ENCODE assay signal across 1 cellular context in the genomic region with DNA sequence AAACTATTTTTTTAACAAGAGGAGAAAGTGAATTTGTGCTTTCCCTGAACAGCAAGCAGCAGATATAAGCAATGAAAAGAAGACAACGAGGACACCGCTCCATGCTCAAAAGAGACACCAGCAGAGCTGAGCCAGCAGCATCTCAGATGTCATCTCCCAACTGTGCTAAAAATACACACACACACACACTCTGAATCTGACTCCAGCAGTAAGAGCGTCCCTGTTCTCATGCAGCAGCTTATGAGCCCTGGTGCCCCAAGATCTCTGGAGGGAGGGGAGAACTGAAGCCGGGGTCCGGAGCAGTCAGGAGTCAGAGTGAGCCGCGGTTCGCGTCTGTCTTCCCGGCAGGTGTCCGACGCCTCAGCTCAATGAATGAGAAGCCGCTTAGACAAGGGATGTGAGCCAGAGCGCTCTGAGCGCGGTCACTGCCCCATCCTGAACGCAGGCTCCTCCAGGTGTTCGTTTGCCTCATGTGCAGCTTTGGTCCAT.
TF ChIP-seq lines count a peak whose summit lies in the region.

No MANE protein-coding gene starts in this region.

TF ChIP-seq in IMR-90, 13 proteins besides CTCF, POLR2A, EP300 and RAD21 (continued from another document):
- TF ChIP-seq, protein P1, sequence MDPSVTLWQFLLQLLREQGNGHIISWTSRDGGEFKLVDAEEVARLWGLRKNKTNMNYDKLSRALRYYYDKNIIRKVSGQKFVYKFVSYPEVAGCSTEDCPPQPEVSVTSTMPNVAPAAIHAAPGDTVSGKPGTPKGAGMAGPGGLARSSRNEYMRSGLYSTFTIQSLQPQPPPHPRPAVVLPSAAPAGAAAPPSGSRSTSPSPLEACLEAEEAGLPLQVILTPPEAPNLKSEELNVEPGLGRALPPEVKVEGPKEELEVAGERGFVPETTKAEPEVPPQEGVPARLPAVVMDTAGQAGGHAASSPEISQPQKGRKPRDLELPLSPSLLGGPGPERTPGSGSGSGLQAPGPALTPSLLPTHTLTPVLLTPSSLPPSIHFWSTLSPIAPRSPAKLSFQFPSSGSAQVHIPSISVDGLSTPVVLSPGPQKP (IDR thresholded peaks at IDR 0.05; ENCODE audit: borderline replicate concordance, low read depth, low read length) = no peak
- TF ChIP-seq CHD1 (IDR thresholded peaks at IDR 0.05; ENCODE audit: low read depth, low read length) (no peak), RFX5 (IDR thresholded peaks at IDR 0.05; ENCODE audit: low read depth, low read length) (no peak), FOS (IDR thresholded peaks at IDR 0.05; ENCODE audit: low read depth, low read length) (no peak), CEBPB (IDR thresholded peaks at IDR 0.05; ENCODE audit: low read depth, low read length) (no peak), MAZ (IDR thresholded peaks at IDR 0.05; ENCODE audit: borderline replicate concordance, low read depth, low read length) (no peak)
